14 cellular contexts compared by ENCODE assay signal in the genomic region with DNA sequence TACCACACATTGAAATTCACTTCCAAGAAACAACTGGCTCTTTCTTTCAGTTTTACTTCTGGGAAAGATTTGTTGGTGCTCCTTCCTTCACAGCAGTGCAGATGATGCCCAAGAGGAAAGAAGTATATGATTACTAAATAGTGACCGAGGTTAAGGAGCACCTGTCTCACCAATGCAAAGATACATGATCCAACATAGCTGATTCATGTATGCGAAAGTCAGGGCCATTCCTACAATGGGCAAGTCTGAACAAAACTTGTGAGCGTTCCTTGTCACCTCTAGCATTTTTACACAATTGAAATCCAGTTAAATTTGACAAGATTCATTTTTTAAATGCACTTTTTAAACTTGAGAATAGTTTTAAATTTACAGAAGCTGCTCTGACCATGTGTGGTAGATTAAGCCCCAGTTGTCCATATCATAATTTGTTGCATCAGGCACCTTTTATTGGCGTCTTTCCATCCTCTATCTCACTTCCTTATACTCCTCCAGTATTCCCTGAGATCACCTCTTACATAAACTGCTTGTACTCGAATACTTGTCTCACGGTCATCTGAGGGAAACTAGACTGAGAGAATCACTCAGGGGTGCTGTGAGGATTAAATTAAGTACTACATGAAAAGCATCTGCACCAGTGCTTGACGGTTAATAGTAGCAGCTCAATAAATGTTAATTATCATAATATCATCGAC.
DNase-seq lines count a peak whose midpoint lies in the region; ATAC-seq and TF ChIP-seq lines count a peak whose summit lies in the region.
"Had no signal": no experiment of that assay in that cellular context is flagged by ENCODE, and none has a peak within 500 bp of the region (broad histone marks: within the 10 kb centered on the region; RNA-seq: fewer than 3 reads in every experiment).

No MANE protein-coding gene starts in this region.

- CTCF ChIA-PET in SK-N-SH (lab: Yijun Ruan, JAX) = no interaction called here

- H3K9me3 ChIP-seq in RWPE2 (ENCODE audit: severe bottlenecking) (no peaks in the 10 kb centered on the region), esophagus squamous epithelium (no peaks in the 10 kb centered on the region), smooth muscle cell (replicated peaks; ENCODE audit: low read depth) (no peaks in the 10 kb centered on the region), SK-N-SH (no peaks in the 10 kb centered on the region)
- H3K9me3 ChIP-seq: BE2C, Peyer's patch had no signal

- H3F3A ChIP-seq in smooth muscle cell (ENCODE audit: low read depth) (no peaks in the 10 kb centered on the region), SK-N-SH (replicated peaks; ENCODE audit: insufficient read depth) (no peaks in the 10 kb centered on the region)

- H3K79me2 ChIP-seq in smooth muscle cell (ENCODE audit: low read depth) = no peaks in the 10 kb centered on the region
- no peaks in the 10 kb centered on the region for H3K79me2 ChIP-seq in SK-N-SH (ENCODE audit: insufficient read depth)

- H3K9ac ChIP-seq in smooth muscle cell (ENCODE audit: low read depth) (no peak overlapping the region), SK-N-SH (no peak overlapping the region)

- WGBS in esophagus squamous epithelium, 2 donors = 37 to 48% methylated on average over 8 of the region's 8 CpGs
- 85% methylated on average over 8 of the region's 8 CpGs for WGBS in smooth muscle cell (ENCODE audit: low lambda C conversion rate)
- 69% methylated on average over 8 of the region's 8 CpGs for WGBS in SK-N-SH (ENCODE audit: low lambda C conversion rate)

- H3K4me3 ChIP-seq in LNCaP clone FGC (ENCODE audit: low read depth, low read length) (no peak overlapping the region), RWPE2 (ENCODE audit: severe bottlenecking) (no peak overlapping the region), esophagus squamous epithelium (no peak overlapping the region), smooth muscle cell (no peak overlapping the region), SK-N-SH (ENCODE audit: low read depth in 2 of 2, low read length in 1 of 2) (no peak overlapping the region)
- H3K4me3 ChIP-seq: Peyer's patch had no signal

- intact Hi-C loops in esophagus squamous epithelium (cut with DNase I) = no loop called here

- POLR2A ChIA-PET in SK-N-SH (lab: Yijun Ruan, JAX) = no interaction called here

- no peak for TF ChIP-seq RAD21 in SK-N-SH (IDR thresholded peaks at IDR 0.05; ENCODE audit: low read length)

- DNase-seq in LNCaP clone FGC (ENCODE audit: low read depth) = peak; percentile 19
- DNase-seq in RWPE2 (ENCODE audit: low spot score) = no peak
- no peak for DNase-seq in esophagus squamous epithelium (lab: John Stamatoyannopoulos, UW)
- DNase-seq in smooth muscle cell (lab: John Stamatoyannopoulos, UW; ENCODE audit: unreplicated experiment) = no peak
- DNase-seq in SK-N-SH = no peak
- DNase-seq in NCI-H1694 (lab: John Stamatoyannopoulos, UW) = no peak
- DNase-seq: BE2C; CD4-positive, alpha-beta memory T cell; DMS 273 treated with DMSO at 0.1 percent for 48 hours; H7; NCI-H2107; Peyer's patch; SHP77 treated with DMSO at 0.1 percent for 48 hours had no signal

- peak overlapping the region; percentile 96 for H3K27ac ChIP-seq in RWPE2 (ENCODE audit: poor library complexity, severe bottlenecking)
- H3K27ac ChIP-seq in esophagus squamous epithelium = peak overlapping the region; percentile 47 to 84 (median 78)
- peak overlapping the region; percentile 78 for H3K27ac ChIP-seq in smooth muscle cell (ENCODE audit: low read depth)
- H3K27ac ChIP-seq in SK-N-SH (ENCODE audit: low read depth in 2 of 2, low read length in 1 of 2) = no peak overlapping the region
- H3K27ac ChIP-seq: Peyer's patch had no signal

- H3K9me2 ChIP-seq in SK-N-SH = no peaks in the 10 kb centered on the region

- H3K4me2 ChIP-seq in smooth muscle cell = no peak overlapping the region
- H3K4me2 ChIP-seq in SK-N-SH = no peak overlapping the region

- TF ChIP-seq CTCF in LNCaP clone FGC (IDR thresholded peaks at IDR 0.05; ENCODE audit: control insufficient read depth, extremely low read depth, insufficient read depth) (no peak), RWPE2 (IDR thresholded peaks at IDR 0.05; ENCODE audit: poor library complexity, severe bottlenecking) (no peak), esophagus squamous epithelium (IDR thresholded peaks at IDR 0.05) (no peak), smooth muscle cell (IDR thresholded peaks at IDR 0.05; ENCODE audit: borderline replicate concordance, insufficient read depth, poor library complexity, severe bottlenecking) (no peak), SK-N-SH (IDR thresholded peaks at IDR 0.05) (no peak)

- no peak for TF ChIP-seq EP300 in SK-N-SH (IDR thresholded peaks at IDR 0.05; ENCODE audit: borderline replicate concordance in 1 of 2, low read depth in 1 of 2, low read length in 1 of 2)

- H4K20me1 ChIP-seq in smooth muscle cell (ENCODE audit: low read depth) (no peaks in the 10 kb centered on the region), SK-N-SH (ENCODE audit: insufficient read depth) (no peaks in the 10 kb centered on the region)

- ATAC-seq in RWPE2 (ENCODE audit: low read depth) = peak; percentile 63
- no peak for ATAC-seq in HG03378 (IDR thresholded peaks at IDR 0.05; ENCODE audit: unreplicated experiment)

- H3K27me3 ChIP-seq in RWPE2 (ENCODE audit: insufficient read depth, poor library complexity, severe bottlenecking) = no peaks in the 10 kb centered on the region
- H3K27me3 ChIP-seq in esophagus squamous epithelium = no peaks in the 10 kb centered on the region
- no peaks in the 10 kb centered on the region for H3K27me3 ChIP-seq in smooth muscle cell (ENCODE audit: low read depth)
- H3K27me3 ChIP-seq in SK-N-SH (ENCODE audit: insufficient read depth) = no peaks in the 10 kb centered on the region
- H3K27me3 ChIP-seq: BE2C, Peyer's patch had no signal

- H2AFZ ChIP-seq in smooth muscle cell (ENCODE audit: low read depth) (no peak overlapping the region), SK-N-SH (ENCODE audit: low read depth) (no peak overlapping the region)

- TF ChIP-seq POLR2A in esophagus squamous epithelium (IDR thresholded peaks at IDR 0.05) = no peak

- H3K4me1 ChIP-seq in RWPE2 (ENCODE audit: insufficient read depth, poor library complexity, severe bottlenecking) (peaks cover 47% of the 10 kb centered on the region), esophagus squamous epithelium (peaks cover 0 to 56% (median 12%) of the 10 kb centered on the region in 3 donors), smooth muscle cell (ENCODE audit: low read depth) (no peaks in the 10 kb centered on the region), SK-N-SH (ENCODE audit: control insufficient read depth in 1 of 2, insufficient read depth in 2 of 2, low read depth in 1 of 2, low read length in 1 of 2) (peaks cover 0 to 4% of the 10 kb centered on the region in 2 experiments; a peak in 1 of 4 replicates)
- H3K4me1 ChIP-seq: BE2C, Peyer's patch had no signal

- no peaks in the 10 kb centered on the region for H3K36me3 ChIP-seq in RWPE2 (ENCODE audit: low read depth)
- no peaks in the 10 kb centered on the region for H3K36me3 ChIP-seq in esophagus squamous epithelium
- no peaks in the 10 kb centered on the region for H3K36me3 ChIP-seq in smooth muscle cell (ENCODE audit: low read depth)
- H3K36me3 ChIP-seq in SK-N-SH (replicated peaks in 1 of 2; ENCODE audit: control insufficient read depth in 1 of 2, insufficient read depth in 2 of 2, low read length in 1 of 2) = no peaks in the 10 kb centered on the region
- H3K36me3 ChIP-seq: BE2C, Peyer's patch had no signal

TF ChIP-seq in SK-N-SH, 30 proteins besides CTCF, POLR2A, EP300 and RAD21:
- TF ChIP-seq NFIC (IDR thresholded peaks at IDR 0.05; ENCODE audit: borderline replicate concordance) (no peak), GATA2 (CRISPR knock-in tag; IDR thresholded peaks at IDR 0.05) (no peak), SIN3A (IDR thresholded peaks at IDR 0.05; ENCODE audit: borderline replicate concordance, low read depth, low read length) (no peak), EZH2phosphoT487 (IDR thresholded peaks at IDR 0.05; ENCODE audit: borderline replicate concordance, low read depth) (no peak), TAF1 (IDR thresholded peaks at IDR 0.05; ENCODE audit: borderline replicate concordance, low read depth, low read length) (no peak), MEF2A (IDR thresholded peaks at IDR 0.05; ENCODE audit: borderline replicate concordance, low read depth) (no peak), FOSL2 (IDR thresholded peaks at IDR 0.05; ENCODE audit: borderline replicate concordance, low read depth) (no peak), YY1 (IDR thresholded peaks at IDR 0.05; ENCODE audit: low read depth) (no peak)
- TF ChIP-seq, protein P1, sequence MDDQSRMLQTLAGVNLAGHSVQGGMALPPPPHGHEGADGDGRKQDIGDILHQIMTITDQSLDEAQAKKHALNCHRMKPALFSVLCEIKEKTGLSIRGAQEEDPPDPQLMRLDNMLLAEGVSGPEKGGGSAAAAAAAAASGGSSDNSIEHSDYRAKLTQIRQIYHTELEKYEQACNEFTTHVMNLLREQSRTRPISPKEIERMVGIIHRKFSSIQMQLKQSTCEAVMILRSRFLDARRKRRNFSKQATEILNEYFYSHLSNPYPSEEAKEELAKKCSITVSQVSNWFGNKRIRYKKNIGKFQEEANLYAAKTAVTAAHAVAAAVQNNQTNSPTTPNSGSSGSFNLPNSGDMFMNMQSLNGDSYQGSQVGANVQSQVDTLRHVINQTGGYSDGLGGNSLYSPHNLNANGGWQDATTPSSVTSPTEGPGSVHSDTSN (IDR thresholded peaks at IDR 0.05) = no peak
- TF ChIP-seq, protein P2, sequence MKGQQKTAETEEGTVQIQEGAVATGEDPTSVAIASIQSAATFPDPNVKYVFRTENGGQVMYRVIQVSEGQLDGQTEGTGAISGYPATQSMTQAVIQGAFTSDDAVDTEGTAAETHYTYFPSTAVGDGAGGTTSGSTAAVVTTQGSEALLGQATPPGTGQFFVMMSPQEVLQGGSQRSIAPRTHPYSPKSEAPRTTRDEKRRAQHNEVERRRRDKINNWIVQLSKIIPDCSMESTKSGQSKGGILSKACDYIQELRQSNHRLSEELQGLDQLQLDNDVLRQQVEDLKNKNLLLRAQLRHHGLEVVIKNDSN (IDR thresholded peaks at IDR 0.05; ENCODE audit: borderline replicate concordance, low read depth) = no peak
TF ChIP-seq in SK-N-SH: peak in this region for 0.

Comparison
In these comparisons a context has a peak if more than half of its experiments do, and no peak if none do; other contexts are left out.
1. H3K27ac ChIP-seq: peak in RWPE2 (single experiment), esophagus squamous epithelium (4 of 4) and smooth muscle cell (single experiment); none in SK-N-SH (0 of 2).